Comparison of ENCODE assay signal across 17 cellular contexts in genomic region chr2:190126758-190127157, GRCh38.
A peak's percentile ranks its signal among the peaks of the same experiment; 100 is the strongest.
DNase-seq lines count a peak whose midpoint lies in the region; ATAC-seq and TF ChIP-seq lines count a peak whose summit lies in the region.
"Had no signal": no experiment of that assay in that cellular context is flagged by ENCODE, and none has a peak within 500 bp of the region (broad histone marks: within the 10 kb centered on the region; RNA-seq: fewer than 3 reads in every experiment).

No MANE protein-coding gene starts in this region.

- H3K23ac ChIP-seq in IMR-90 (ENCODE audit: low read depth, low read length), result no peak overlapping the region

- H2AK5ac ChIP-seq in IMR-90 (ENCODE audit: low read depth, low read length), result no peak overlapping the region

- H3K27ac ChIP-seq in IMR-90 (ENCODE audit: insufficient read depth, low read length) (no peak overlapping the region; the same call in 1 of the 2 replicates), psoas muscle (no peak overlapping the region), body of pancreas (no peak overlapping the region)

- H2AFZ ChIP-seq in IMR-90 (replicated peaks; ENCODE audit: low read length, poor library complexity), result no peak overlapping the region

- H3K4me3 ChIP-seq in AG10803 (ENCODE audit: low read length), result no peak overlapping the region
- no peak overlapping the region for H3K4me3 ChIP-seq in IMR-90 (ENCODE audit: insufficient read depth, low read depth, low read length)
- H3K4me3 ChIP-seq in fibroblast of pulmonary artery (replicated peaks; ENCODE audit: low read depth, low read length), result no peak overlapping the region
- no peak overlapping the region for H3K4me3 ChIP-seq in psoas muscle
- no peak overlapping the region for H3K4me3 ChIP-seq in body of pancreas

- no peak overlapping the region for H2BK15ac ChIP-seq in IMR-90 (ENCODE audit: low read depth, low read length)

- no peak overlapping the region for H3K27ac Mint-ChIP-seq in activated CD8-positive, alpha-beta T cell treated with anti-CD3 and anti-CD28 coated beads for 36 hours
- H3K27ac Mint-ChIP-seq: B cell; CD4-positive, alpha-beta T cell had no signal

- no peak overlapping the region for H3K14ac ChIP-seq in IMR-90 (replicated peaks; ENCODE audit: low read depth, low read length)

- H4K20me1 ChIP-seq in IMR-90 (ENCODE audit: insufficient read depth, low read length), result no peaks in the 10 kb centered on the region

- no peak overlapping the region for H2AK9ac ChIP-seq in IMR-90 (replicated peaks; ENCODE audit: low read depth, low read length, poor library complexity)

- no peak overlapping the region for H3K4ac ChIP-seq in IMR-90 (ENCODE audit: low read depth, low read length)

- no peak overlapping the region for H3K18ac ChIP-seq in IMR-90 (ENCODE audit: low read depth, low read length)

- peaks cover 3% of the 10 kb centered on the region for H3K4me1 Mint-ChIP-seq in activated CD8-positive, alpha-beta T cell treated with anti-CD3 and anti-CD28 coated beads for 36 hours (ENCODE audit: low read depth)

- no peaks in the 10 kb centered on the region for H3K79me1 ChIP-seq in IMR-90 (ENCODE audit: low read depth in 1 of 2, low read length in 2 of 2)

- no peak for TF ChIP-seq RAD21 in IMR-90 (IDR thresholded peaks at IDR 0.05; ENCODE audit: low read length)

- no peak overlapping the region for H3K56ac ChIP-seq in IMR-90 (ENCODE audit: extremely low read depth, insufficient read depth, low read length)

- H2BK20ac ChIP-seq in IMR-90 (ENCODE audit: low read depth, low read length), result no peak overlapping the region

- H3K36me3 Mint-ChIP-seq in activated CD8-positive, alpha-beta T cell treated with anti-CD3 and anti-CD28 coated beads for 36 hours (ENCODE audit: low read depth), result no peaks in the 10 kb centered on the region

- H3K36me3 ChIP-seq in IMR-90 (ENCODE audit: control insufficient read depth, insufficient read depth, low read length) (no peaks in the 10 kb centered on the region), psoas muscle (ENCODE audit: insufficient read depth in 1 of 2, low read depth in 1 of 2) (no peaks in the 10 kb centered on the region), body of pancreas (replicated peaks in 1 of 2; ENCODE audit: insufficient read depth in 1 of 2, low read depth in 2 of 2) (no peaks in the 10 kb centered on the region)

- no peaks in the 10 kb centered on the region for H3K9me1 ChIP-seq in IMR-90 (ENCODE audit: insufficient read depth, low read length)

- no peaks in the 10 kb centered on the region for H3K9me3 Mint-ChIP-seq in activated CD8-positive, alpha-beta T cell treated with anti-CD3 and anti-CD28 coated beads for 36 hours
- H3K9me3 Mint-ChIP-seq: CD4-positive, alpha-beta T cell had no signal

- H3K9ac ChIP-seq in IMR-90 (ENCODE audit: low read depth, low read length), result no peak overlapping the region

- H2BK5ac ChIP-seq in IMR-90 (ENCODE audit: low read depth, low read length, poor library complexity, severe bottlenecking), result no peak overlapping the region

- ATAC-seq in IMR-90 (ENCODE audit: low read depth) (peak; percentile 48), psoas muscle (peak; percentile 37 to 97 (median 80)), body of pancreas (no peak)
- no peak for ATAC-seq in activated CD8-positive, alpha-beta T cell treated with anti-CD3 and anti-CD28 coated beads for 36 hours
- ATAC-seq: Panc1 had no signal

- H4K5ac ChIP-seq in IMR-90 (ENCODE audit: low read depth, low read length), result no peak overlapping the region

- CTCF ChIA-PET in IMR-90 (lab: Yijun Ruan, JAX), result interaction anchor here (0.5 to 1.0 kb wide), 2 partner anchors 31 to 144 kb away, joined by 3 read pairs; no protein-coding TSS in a partner anchor
- CTCF ChIA-PET in activated CD8-positive, alpha-beta T cell treated with anti-CD3 and anti-CD28 coated beads for 36 hours (lab: Charles Lee), result interaction anchor here (1.2 kb wide), 1 partner anchor 38 kb away, joined by 3 read pairs; no protein-coding TSS in a partner anchor

- H3K27me3 ChIP-seq in IMR-90 (ENCODE audit: control insufficient read depth, insufficient read depth, low read length) (no peaks in the 10 kb centered on the region), psoas muscle (ENCODE audit: insufficient read depth in 3 of 3, low read length in 2 of 3) (no peaks in the 10 kb centered on the region), body of pancreas (no peaks in the 10 kb centered on the region)

- BruUV-seq in IMR-90 (replicated peaks; lab: Mats Ljungman, UMichigan), result no TSS peak

- H3K4me1 ChIP-seq in IMR-90 (ENCODE audit: control insufficient read depth, insufficient read depth, low read length) (no peaks in the 10 kb centered on the region; the same call in 1 of the 2 replicates), psoas muscle (no peaks in the 10 kb centered on the region), body of pancreas (no peaks in the 10 kb centered on the region)

- intact Hi-C loops in IMR-90 (cut with micrococcal nuclease) (loop anchor here (5.0 kb wide), 1 partner anchor 36 kb away; no protein-coding TSS in a partner anchor), psoas muscle (cut with DNase I) (no loop called here), body of pancreas (cut with DNase I) (no loop called here)
- intact Hi-C loops in activated CD8-positive, alpha-beta T cell treated with anti-CD3 and anti-CD28 coated beads for 36 hours (cut with micrococcal nuclease), result no loop called here

- in situ Hi-C loops in IMR-90 (cut with MboI; ENCODE audit: low sequenced_read_pairs), result no loop called here

- H2BK120ac ChIP-seq in IMR-90 (ENCODE audit: low read depth, low read length), result no peak overlapping the region

- no peak for TF ChIP-seq CTCF in AG10803 (conservative IDR thresholded peaks at IDR 0.05; ENCODE audit: low read length)
- no peak for TF ChIP-seq CTCF in IMR-90 (conservative IDR thresholded peaks at IDR 0.05; ENCODE audit: low read depth, low read length)
- TF ChIP-seq CTCF in fibroblast of pulmonary artery (IDR thresholded peaks at IDR 0.05; ENCODE audit: low read length, missing control alignments), result no peak
- TF ChIP-seq CTCF in psoas muscle (IDR thresholded peaks at IDR 0.05), result no peak
- no peak for TF ChIP-seq CTCF in activated CD8-positive, alpha-beta T cell treated with anti-CD3 and anti-CD28 coated beads for 36 hours (IDR thresholded peaks at IDR 0.05)
- no peak for TF ChIP-seq CTCF in body of pancreas (IDR thresholded peaks at IDR 0.05)

- no peaks in the 10 kb centered on the region for H3K9me3 ChIP-seq in IMR-90 (ENCODE audit: control insufficient read depth, insufficient read depth, low read length)
- no peaks in the 10 kb centered on the region for H3K9me3 ChIP-seq in psoas muscle
- no peaks in the 10 kb centered on the region for H3K9me3 ChIP-seq in body of pancreas

- no peak overlapping the region for H3K4me2 ChIP-seq in IMR-90 (ENCODE audit: low read depth, low read length)

- POLR2A ChIA-PET in IMR-90 (lab: Charles Lee; ENCODE audit: unreplicated experiment), result no interaction called here
- POLR2A ChIA-PET in activated CD8-positive, alpha-beta T cell treated with anti-CD3 and anti-CD28 coated beads for 36 hours (lab: Charles Lee), result no interaction called here

- no peak overlapping the region for H4K91ac ChIP-seq in IMR-90 (ENCODE audit: insufficient read depth, low read depth, low read length)

- H3K27me3 Mint-ChIP-seq in activated CD8-positive, alpha-beta T cell treated with anti-CD3 and anti-CD28 coated beads for 36 hours, result no peaks in the 10 kb centered on the region
- H3K27me3 Mint-ChIP-seq: B cell; CD4-positive, alpha-beta T cell had no signal

- TF ChIP-seq POLR2A in IMR-90 (IDR thresholded peaks at IDR 0.05; ENCODE audit: low read depth, low read length) (no peak), body of pancreas (IDR thresholded peaks at IDR 0.05) (no peak)

- H3K4me3 Mint-ChIP-seq in activated CD8-positive, alpha-beta T cell treated with anti-CD3 and anti-CD28 coated beads for 36 hours, result no peak overlapping the region
- H3K4me3 Mint-ChIP-seq: B cell; CD4-positive, alpha-beta T cell had no signal

- no peak overlapping the region for H4K8ac ChIP-seq in IMR-90 (ENCODE audit: low read depth in 2 of 2, low read length in 2 of 2)

- dilution Hi-C loops in IMR-90 (cut with HindIII; ENCODE audit: low sequenced_read_pairs, unreplicated experiment), result no loop called here

- peak; percentile 33 for DNase-seq in AG10803 (ENCODE audit: low read depth)
- DNase-seq in IMR-90, result peak; percentile 42
- DNase-seq in fibroblast of pulmonary artery (ENCODE audit: low read depth), result peak; percentile 36
- no peak for DNase-seq in psoas muscle
- DNase-seq in activated CD8-positive, alpha-beta T cell treated with anti-CD3 and anti-CD28 coated beads for 36 hours, result no peak
- no peak for DNase-seq in mesenteric fat pad (ENCODE audit: low spot score)
- DNase-seq in body of pancreas, result no peak
- DNase-seq: Calu3; CD4-positive, alpha-beta T cell; DMS79 treated with DMSO at 0.1 percent for 48 hours; Kasumi-1; NCI-H1417; NCI-H2029; NCI-H510A treated with DMSO at 0.1 percent for 48 hours; SHP77 had no signal

TF ChIP-seq in IMR-90, 13 proteins besides CTCF, POLR2A, EP300 and RAD21 (continues in another document):
- TF ChIP-seq USF2 (IDR thresholded peaks at IDR 0.05; ENCODE audit: low read depth, low read length) (no peak), MAZ (IDR thresholded peaks at IDR 0.05; ENCODE audit: borderline replicate concordance, low read depth, low read length) (no peak), MXI1 (IDR thresholded peaks at IDR 0.05; ENCODE audit: borderline replicate concordance, low read depth, low read length) (no peak), MAFK (IDR thresholded peaks at IDR 0.05; ENCODE audit: low read depth, low read length) (no peak), SMC3 (IDR thresholded peaks at IDR 0.05; ENCODE audit: low read depth, low read length) (no peak), CHD1 (IDR thresholded peaks at IDR 0.05; ENCODE audit: low read depth, low read length) (no peak), ELK1 (IDR thresholded peaks at IDR 0.05; ENCODE audit: borderline replicate concordance, low read depth, low read length) (no peak), FOS (IDR thresholded peaks at IDR 0.05; ENCODE audit: low read depth, low read length) (no peak)

Comparison
In these comparisons a context has a peak if more than half of its experiments do, and no peak if none do; other contexts are left out.
1. DNase-seq: peak in AG10803 (single experiment), IMR-90 (single experiment) and fibroblast of pulmonary artery (single experiment); none in psoas muscle (0 of 2), activated CD8-positive, alpha-beta T cell treated with anti-CD3 and anti-CD28 coated beads for 36 hours (single experiment), mesenteric fat pad (single experiment) and body of pancreas (0 of 4).
2. ATAC-seq: peak in IMR-90 (single experiment) and psoas muscle (4 of 4); none in activated CD8-positive, alpha-beta T cell treated with anti-CD3 and anti-CD28 coated beads for 36 hours (single experiment) and body of pancreas (single experiment).